Comparison of ENCODE assay signal across 16 cellular contexts in genomic region chr11:59281177-59281576, GRCh38.
"Had no signal": no experiment of that assay in that cellular context is flagged by ENCODE, and none has a peak within 500 bp of the region (broad histone marks: within the 10 kb centered on the region; RNA-seq: fewer than 3 reads in every experiment).

No MANE protein-coding gene starts in this region.

- H3K9me3 Mint-ChIP-seq: activated T-cell treated with anti-CD3 and anti-CD28 coated beads, Interleukin-2, amount 50 U/mL, for 4 hours had no signal

- H3K36me3 ChIP-seq: sigmoid colon, transverse colon had no signal

- H3K4me3 Mint-ChIP-seq: activated naive CD8-positive, alpha-beta T cell treated with anti-CD3 and anti-CD28 coated beads for 36 hours; activated T-cell treated with anti-CD3 and anti-CD28 coated beads, Interleukin-2, amount 50 U/mL, for 4 hours; nephron progenitor cell had no signal

- H3K27ac Mint-ChIP-seq: activated naive CD8-positive, alpha-beta T cell treated with anti-CD3 and anti-CD28 coated beads for 36 hours; nephron progenitor cell had no signal

- H3K36me3 Mint-ChIP-seq: activated naive CD8-positive, alpha-beta T cell treated with anti-CD3 and anti-CD28 coated beads for 36 hours had no signal

- H3K4me1 ChIP-seq: sigmoid colon, transverse colon had no signal

- H3K27me3 ChIP-seq: sigmoid colon, transverse colon had no signal

- H3K9me3 ChIP-seq: sigmoid colon, transverse colon had no signal

- DNase-seq: activated CD4-positive, alpha-beta T cell treated with anti-CD3 and anti-CD28 coated beads, Interleukin-2, amount 50 U/mL, for 4 hours; activated CD4-positive, CD25-positive, alpha-beta regulatory T cell treated with anti-CD3 and anti-CD28 coated beads, Interleukin-2, amount 50 U/mL, for 72 hours; activated gamma-delta T cell; activated naive CD8-positive, alpha-beta T cell treated with anti-CD3 and anti-CD28 coated beads for 36 hours; activated T-cell treated with anti-CD3 and anti-CD28 coated beads, Interleukin-2, amount 50 U/mL, for 4 hours; aorta; effector memory CD4-positive, alpha-beta T cell; left ventricle myocardium superior; mesendoderm; nephron progenitor cell; sigmoid colon; stimulated activated CD4-positive, alpha-beta T cell treated with anti-CD3 and anti-CD28 coated beads, Interleukin-12 subunit alpha, Interleukin-12 subunit beta, amount 100 ng/mL, for 4 hours; stimulated activated naive CD4-positive, alpha-beta T cell; substantia nigra; transverse colon had no signal

- H3K4me1 Mint-ChIP-seq: nephron progenitor cell had no signal

- ATAC-seq: activated T-cell treated with anti-CD3 and anti-CD28 coated beads, Interleukin-2, amount 50 U/mL, for 4 hours; left ventricle myocardium superior had no signal

- H3K4me3 ChIP-seq: sigmoid colon, transverse colon had no signal

- H3K27ac ChIP-seq: epithelial cell of prostate, sigmoid colon, transverse colon had no signal
